In genomic region chr12:47819902-47820630, GRCh38 we compare ENCODE assay signal across 8 cellular contexts. TPM values are rescaled to one million over a fixed set of nuclear protein-coding genes. Genes with fewer than 3 reads are reported as not detected.
A peak's percentile ranks its signal among the peaks of the same experiment; 100 is the strongest.
DNase-seq lines count a peak whose midpoint lies in the region; ATAC-seq, FAIRE-seq and TF ChIP-seq lines count a peak whose summit lies in the region.

Gene HDAC7 (minus strand): TSS chr12:47819903. CDS start chr12:47819785, 118 bp downstream.

- peak; percentile 37 for TF ChIP-seq POLR2A in prostate gland (IDR thresholded peaks at IDR 0.05)

- H3K36me3 Mint-ChIP-seq in T-helper 1 cell treated with Interleukin-12 subunit alpha and Interleukin-12 subunit beta and Interleukin-4 antibody, amounts not matched to agents 30 μg/mL and 1 μg/mL, for 36 hours (ENCODE audit: low read depth), result peaks cover 26% of the 10 kb centered on the region

- no peak for TF ChIP-seq RAD21 in Ishikawa (IDR thresholded peaks at IDR 0.05; ENCODE audit: low read depth)

- intact Hi-C loops in left ventricle myocardium superior (cut with micrococcal nuclease) (no loop called here), prostate gland (cut with DNase I) (no loop called here)

- WGBS in prostate gland, result under 1% methylated on average over 14 of the region's 58 CpGs

- H3K9me3 ChIP-seq in prostate gland, result no peaks in the 10 kb centered on the region

- H3K4me3 ChIP-seq in prostate gland, result peak within 1 kb of the TSS; percentile 64 to 71

- no peaks in the 10 kb centered on the region for H3K9me3 Mint-ChIP-seq in T-helper 1 cell treated with Interleukin-12 subunit alpha and Interleukin-12 subunit beta and Interleukin-4 antibody, amounts not matched to agents 30 μg/mL and 1 μg/mL, for 36 hours

- no peaks in the 10 kb centered on the region for H3K36me3 ChIP-seq in prostate gland

- peaks cover 71% of the 10 kb centered on the region for H3K4me1 Mint-ChIP-seq in T-helper 1 cell treated with Interleukin-12 subunit alpha and Interleukin-12 subunit beta and Interleukin-4 antibody, amounts not matched to agents 30 μg/mL and 1 μg/mL, for 36 hours (ENCODE audit: low read depth)

- H3K27me3 ChIP-seq in prostate gland (replicated peaks; ENCODE audit: insufficient read depth), result no peaks in the 10 kb centered on the region

- peak within 1 kb of the TSS; percentile 91 for H3K4me3 Mint-ChIP-seq in T-helper 1 cell treated with Interleukin-12 subunit alpha and Interleukin-12 subunit beta and Interleukin-4 antibody, amounts not matched to agents 30 μg/mL and 1 μg/mL, for 36 hours

- TF ChIP-seq EP300 in Ishikawa (IDR thresholded peaks at IDR 0.05; ENCODE audit: borderline replicate concordance), result peak; percentile 75

- TF ChIP-seq CTCF in prostate gland (IDR thresholded peaks at IDR 0.05), result no peak

- H3K27ac ChIP-seq in prostate gland, result peak within 1 kb of the TSS; percentile 90

- H3K4me1 ChIP-seq in prostate gland (replicated peaks), result peaks cover 10% of the 10 kb centered on the region

- ATAC-seq in left ventricle myocardium superior (peak; percentile 70), GM21528 (IDR thresholded peaks at IDR 0.05; ENCODE audit: low FRiP score, unreplicated experiment) (no peak)

- FAIRE-seq in GM19239 (lab: Jason Lieb, UNC), result no peak

- peak within 1 kb of the TSS; percentile 94 for H3K27ac Mint-ChIP-seq in T-helper 1 cell treated with Interleukin-12 subunit alpha and Interleukin-12 subunit beta and Interleukin-4 antibody, amounts not matched to agents 30 μg/mL and 1 μg/mL, for 36 hours

- no peaks in the 10 kb centered on the region for H3K27me3 Mint-ChIP-seq in T-helper 1 cell treated with Interleukin-12 subunit alpha and Interleukin-12 subunit beta and Interleukin-4 antibody, amounts not matched to agents 30 μg/mL and 1 μg/mL, for 36 hours (ENCODE audit: low read depth)

- DNase-seq in Ammon's horn (ENCODE audit: low spot score) (peak; percentile 85), GM19239 (ENCODE audit: insufficient read length, low spot score) (peak; percentile 75), anterior cingulate cortex (lab: John Stamatoyannopoulos, UW) (peak in 51 of 58 donors; percentile 13 to 83 (median 65)), left ventricle myocardium superior (peak; percentile 94), prostate gland (ENCODE audit: low spot score) (peak; percentile 84)

TF ChIP-seq in Ishikawa, 13 proteins besides CTCF, POLR2A, EP300 and RAD21:
- TF ChIP-seq TEAD4 (IDR thresholded peaks at IDR 0.05) (peak; percentile 54), EGR1 (IDR thresholded peaks at IDR 0.05) (no peak; the same call in 1 of the 2 replicates), CEBPB (IDR thresholded peaks at IDR 0.05) (no peak), REST (IDR thresholded peaks at IDR 0.05; ENCODE audit: low read depth) (no peak), TAF1 (IDR thresholded peaks at IDR 0.05; ENCODE audit: low read depth) (peak; percentile 76; the same call in 1 of the 2 replicates), ZBTB7A (IDR thresholded peaks at IDR 0.05; ENCODE audit: low read depth) (peak; percentile 22; the same call in 1 of the 2 replicates), USF1 (IDR thresholded peaks at IDR 0.05) (no peak), NFIC (IDR thresholded peaks at IDR 0.05) (peak; percentile 60; the same call in 1 of the 2 replicates), TCF12 (IDR thresholded peaks at IDR 0.05; ENCODE audit: low read depth) (peak; percentile 36; the same call in 1 of the 2 replicates), MAX (IDR thresholded peaks at IDR 0.05) (peak; percentile 75), FOXM1 (IDR thresholded peaks at IDR 0.05; ENCODE audit: borderline replicate concordance, low read depth) (no peak), CREB1 (IDR thresholded peaks at IDR 0.05; ENCODE audit: low read depth) (no peak), YY1 (IDR thresholded peaks at IDR 0.05; ENCODE audit: low read depth) (0 out of 2 replicates have a peak, but pooled peaks have one; percentile 7)

RNA-seq across cellular contexts. Expression of gene HDAC7, which starts in this region (rescaled TPM):
- total RNA-seq in left ventricle myocardium superior (35.4 TPM), prostate gland (10 to 100 TPM; 39.5 to 67.7 TPM)
